ENCODE assay signal across 22 cellular contexts in the genomic region with DNA sequence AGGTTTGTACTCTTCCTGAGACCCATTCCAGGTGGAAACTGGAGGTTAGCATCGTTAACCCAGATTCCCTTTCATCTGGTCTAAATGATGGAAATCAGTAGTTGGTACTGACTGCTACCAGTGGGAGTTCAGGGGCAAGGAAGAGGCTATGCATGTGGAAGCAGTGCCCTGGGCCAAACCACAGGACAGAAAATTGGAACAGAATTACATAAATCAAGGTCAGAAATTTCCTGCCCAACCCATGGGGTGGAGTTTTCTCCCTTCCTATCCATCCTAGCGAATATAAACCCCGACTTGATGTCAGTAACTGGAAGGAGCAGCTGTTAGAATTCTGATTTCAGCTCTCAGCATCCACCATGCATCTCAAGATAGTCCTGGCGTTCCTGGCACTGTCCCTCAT. TPM values are rescaled to one million over a fixed set of nuclear protein-coding genes. Genes with fewer than 3 reads are reported as not detected.
DNase-seq lines count a peak whose midpoint lies in the region; ATAC-seq and TF ChIP-seq lines count a peak whose summit lies in the region.
"Had no signal": no experiment of that assay in that cellular context is flagged by ENCODE, and none has a peak within 500 bp of the region (broad histone marks: within the 10 kb centered on the region; RNA-seq: fewer than 3 reads in every experiment).

A gene with protein sequence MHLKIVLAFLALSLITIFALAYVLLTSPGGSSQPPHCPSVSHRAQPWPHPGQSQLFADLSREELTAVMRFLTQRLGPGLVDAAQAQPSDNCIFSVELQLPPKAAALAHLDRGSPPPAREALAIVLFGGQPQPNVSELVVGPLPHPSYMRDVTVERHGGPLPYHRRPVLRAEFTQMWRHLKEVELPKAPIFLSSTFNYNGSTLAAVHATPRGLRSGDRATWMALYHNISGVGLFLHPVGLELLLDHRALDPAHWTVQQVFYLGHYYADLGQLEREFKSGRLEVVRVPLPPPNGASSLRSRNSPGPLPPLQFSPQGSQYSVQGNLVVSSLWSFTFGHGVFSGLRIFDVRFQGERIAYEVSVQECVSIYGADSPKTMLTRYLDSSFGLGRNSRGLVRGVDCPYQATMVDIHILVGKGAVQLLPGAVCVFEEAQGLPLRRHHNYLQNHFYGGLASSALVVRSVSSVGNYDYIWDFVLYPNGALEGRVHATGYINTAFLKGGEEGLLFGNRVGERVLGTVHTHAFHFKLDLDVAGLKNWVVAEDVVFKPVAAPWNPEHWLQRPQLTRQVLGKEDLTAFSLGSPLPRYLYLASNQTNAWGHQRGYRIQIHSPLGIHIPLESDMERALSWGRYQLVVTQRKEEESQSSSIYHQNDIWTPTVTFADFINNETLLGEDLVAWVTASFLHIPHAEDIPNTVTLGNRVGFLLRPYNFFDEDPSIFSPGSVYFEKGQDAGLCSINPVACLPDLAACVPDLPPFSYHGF (plus strand): TSS at position 310 of the 400 bp plus-strand sequence. CDS start 47 bp downstream, at position 357.

- no peaks in the 10 kb centered on the region for H3K9me3 ChIP-seq in upper lobe of left lung
- H3K9me3 ChIP-seq: BLaER1 treated with 17β-estradiol and CSF1 and Interleukin-3, amounts not matched to agents 10 nM and 100 nM; gastrocnemius medialis had no signal

- peak within 1 kb of the TSS; percentile 30 for H3K27ac Mint-ChIP-seq in activated naive CD4-positive, alpha-beta T cell treated with anti-CD3 and anti-CD28 coated beads, Interleukin-2, amount 50 U/mL, for 24 hours
- no peak within 1 kb of the TSS for H3K27ac Mint-ChIP-seq in activated naive CD4-positive, alpha-beta T cell treated with anti-CD3 and anti-CD28 coated beads, Interleukin-2, amount 10 ng/mL, durations not matched to agents 7 days and 5 days

- peaks cover 19 to 68% (median 56%) of the 10 kb centered on the region in 4 donors for H3K36me3 ChIP-seq in upper lobe of left lung

- TF ChIP-seq CTCF in coronary artery (IDR thresholded peaks at IDR 0.05) (no peak), upper lobe of left lung (IDR thresholded peaks at IDR 0.05) (no peak)

- H3K4me1 Mint-ChIP-seq in activated naive CD4-positive, alpha-beta T cell treated with anti-CD3 and anti-CD28 coated beads, Interleukin-2, amount 50 U/mL, for 24 hours, result peaks cover 8% of the 10 kb centered on the region
- H3K4me1 Mint-ChIP-seq in activated naive CD4-positive, alpha-beta T cell treated with anti-CD3 and anti-CD28 coated beads, Interleukin-2, amount 10 ng/mL, durations not matched to agents 7 days and 5 days, result peaks cover 2% of the 10 kb centered on the region

- no peak within 1 kb of the TSS for H3K4me3 Mint-ChIP-seq in activated naive CD4-positive, alpha-beta T cell treated with anti-CD3 and anti-CD28 coated beads, Interleukin-2, amount 50 U/mL, for 24 hours
- no peak within 1 kb of the TSS for H3K4me3 Mint-ChIP-seq in activated naive CD4-positive, alpha-beta T cell treated with anti-CD3 and anti-CD28 coated beads, Interleukin-2, amount 10 ng/mL, durations not matched to agents 7 days and 5 days
- H3K4me3 Mint-ChIP-seq: HFFc6 had no signal

- H3K36me3 Mint-ChIP-seq in activated naive CD4-positive, alpha-beta T cell treated with anti-CD3 and anti-CD28 coated beads, Interleukin-2, amount 50 U/mL, for 24 hours, result peaks cover 4% of the 10 kb centered on the region
- peaks cover 44% of the 10 kb centered on the region for H3K36me3 Mint-ChIP-seq in activated naive CD4-positive, alpha-beta T cell treated with anti-CD3 and anti-CD28 coated beads, Interleukin-2, amount 10 ng/mL, durations not matched to agents 7 days and 5 days

- H3K27me3 ChIP-seq in upper lobe of left lung, result no peaks in the 10 kb centered on the region
- H3K27me3 ChIP-seq: BLaER1 treated with 17β-estradiol and CSF1 and Interleukin-3, amounts not matched to agents 10 nM and 100 nM; gastrocnemius medialis had no signal

- no peaks in the 10 kb centered on the region for H3K27me3 Mint-ChIP-seq in activated naive CD4-positive, alpha-beta T cell treated with anti-CD3 and anti-CD28 coated beads, Interleukin-2, amount 50 U/mL, for 24 hours
- H3K27me3 Mint-ChIP-seq in activated naive CD4-positive, alpha-beta T cell treated with anti-CD3 and anti-CD28 coated beads, Interleukin-2, amount 10 ng/mL, durations not matched to agents 7 days and 5 days, result no peaks in the 10 kb centered on the region
- H3K27me3 Mint-ChIP-seq: naive thymus-derived CD8-positive, alpha-beta T cell had no signal

- no peak within 1 kb of the TSS for H3K4me3 ChIP-seq in coronary artery
- no peak within 1 kb of the TSS for H3K4me3 ChIP-seq in upper lobe of left lung
- H3K4me3 ChIP-seq: BLaER1 treated with 17β-estradiol and CSF1 and Interleukin-3, amounts not matched to agents 10 nM and 100 nM; gastrocnemius medialis had no signal

- H3K27ac ChIP-seq in coronary artery, result peak within 1 kb of the TSS in 1 of 2 donors; percentile 49
- H3K27ac ChIP-seq in upper lobe of left lung, result peak within 1 kb of the TSS; percentile 57 to 77 (median 74)
- H3K27ac ChIP-seq: gastrocnemius medialis, parathyroid adenoma had no signal

- ATAC-seq in upper lobe of left lung (ENCODE audit: low FRiP score in 2 of 2) (no peak), HG02885 (IDR thresholded peaks at IDR 0.05; ENCODE audit: poor library complexity, unreplicated experiment) (no peak)
- ATAC-seq: activated T-cell treated with anti-CD3 and anti-CD28 coated beads, Interleukin-2, amount 50 U/mL, for 72 hours; gastrocnemius medialis; naive thymus-derived CD8-positive, alpha-beta T cell had no signal

- peaks cover 34 to 46% (median 35%) of the 10 kb centered on the region in 4 donors for H3K4me1 ChIP-seq in upper lobe of left lung
- H3K4me1 ChIP-seq: gastrocnemius medialis, parathyroid adenoma had no signal

- no peaks in the 10 kb centered on the region for H3K9me3 Mint-ChIP-seq in activated naive CD4-positive, alpha-beta T cell treated with anti-CD3 and anti-CD28 coated beads, Interleukin-2, amount 50 U/mL, for 24 hours
- H3K9me3 Mint-ChIP-seq in activated naive CD4-positive, alpha-beta T cell treated with anti-CD3 and anti-CD28 coated beads, Interleukin-2, amount 10 ng/mL, durations not matched to agents 7 days and 5 days, result no peaks in the 10 kb centered on the region
- H3K9me3 Mint-ChIP-seq: activated T-cell treated with anti-CD3 and anti-CD28 coated beads, Interleukin-2, amount 50 U/mL, for 72 hours; HFFc6; naive thymus-derived CD8-positive, alpha-beta T cell had no signal

- no peak for TF ChIP-seq POLR2A in upper lobe of left lung (IDR thresholded peaks at IDR 0.05)

- CTCF ChIA-PET in activated naive CD4-positive, alpha-beta T cell treated with anti-CD3 and anti-CD28 coated beads, Interleukin-2, amount 10 ng/mL, durations not matched to agents 7 days and 5 days (lab: Charles Lee), result interaction anchor here (0.9 to 1.7 kb wide), 2 partner anchors 10 to 20 kb away, joined by 3 to 4 read pairs; partner anchors contain the start of gene BECN1

- no peak for DNase-seq in activated naive CD4-positive, alpha-beta T cell treated with anti-CD3 and anti-CD28 coated beads, Interleukin-2, amount 10 ng/mL, durations not matched to agents 7 days and 5 days
- peak; percentile 17 for DNase-seq in coronary artery (ENCODE audit: low spot score)
- no peak for DNase-seq in mesenteric fat pad (ENCODE audit: low spot score)
- DNase-seq in upper lobe of left lung, result no peak
- DNase-seq in dedifferentiated amniotic fluid mesenchymal stem cell (ENCODE audit: extremely low spot score), result no peak
- DNase-seq in Ammon's horn (ENCODE audit: low spot score), result no peak
- DNase-seq: 8988T; activated CD4-positive, CD25-positive, alpha-beta regulatory T cell treated with anti-CD3 and anti-CD28 coated beads, Interleukin-2, amount 50 U/mL, for 72 hours; activated T-cell treated with anti-CD3 and anti-CD28 coated beads, Interleukin-2, amount 50 U/mL, for 72 hours; dermis blood vessel endothelial cell; gastrocnemius medialis; HFFc6; kidney glomerular epithelial cell; mesendoderm; naive thymus-derived CD8-positive, alpha-beta T cell; NCI-H1417; NCI-H526; trophoblast cell had no signal

- TF ChIP-seq EP300 in upper lobe of left lung (IDR thresholded peaks at IDR 0.05), result no peak

- 52 to 58% methylated on average over 4 of the region's 4 CpGs for WGBS in upper lobe of left lung, 2 donors

RNA-seq across cellular contexts. Expression of the gene that starts here (rescaled TPM):
- total RNA-seq in mesenteric fat pad (10.5 TPM), upper lobe of left lung (1 to 10 TPM; 1.5 to 5.2 (median 2.9) TPM)
